Comparison of ENCODE assay signal across 18 cellular contexts in the genomic region with DNA sequence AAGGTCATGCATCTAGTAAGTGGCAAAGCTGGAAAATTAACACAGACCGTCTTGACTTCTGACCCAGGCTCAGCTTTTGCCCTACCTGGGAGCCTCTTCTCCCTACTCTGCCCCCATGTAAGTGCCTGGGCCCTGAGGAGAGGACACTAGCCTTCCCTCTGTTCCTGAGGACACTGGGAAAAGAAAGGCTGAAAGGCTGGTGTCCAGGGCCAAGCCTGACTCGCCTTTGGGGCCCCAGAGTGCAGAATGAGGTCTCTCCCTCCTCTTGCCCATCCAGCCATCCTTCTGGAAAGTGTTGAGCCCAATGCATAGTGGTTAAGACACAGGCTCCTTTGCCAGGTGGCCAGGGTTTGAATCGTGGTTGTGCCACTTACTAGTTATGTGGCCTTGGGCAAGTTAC.
DNase-seq lines count a peak whose midpoint lies in the region; ATAC-seq and TF ChIP-seq lines count a peak whose summit lies in the region.
"Had no signal": no experiment of that assay in that cellular context is flagged by ENCODE, and none has a peak within 500 bp of the region (broad histone marks: within the 10 kb centered on the region; RNA-seq: fewer than 3 reads in every experiment).

No MANE protein-coding gene starts in this region.

- no peaks in the 10 kb centered on the region for H3K9me3 Mint-ChIP-seq in natural killer cell treated with Interleukin-12 subunit alpha and Interleukin-12 subunit beta and Interleukin-15 and Interleukin-18, amount 100 ng/mL, for 72 hours
- H3K9me3 Mint-ChIP-seq in natural killer cell: no peaks in the 10 kb centered on the region
- H3K9me3 Mint-ChIP-seq: CD4-positive, alpha-beta memory T cell; HFFc6 had no signal

- no peak overlapping the region for H3K4me3 ChIP-seq in suprapubic skin
- H3K4me3 ChIP-seq: A549, HAP-1 had no signal

- H3K27me3 ChIP-seq in suprapubic skin: no peaks in the 10 kb centered on the region

- H3K36me3 Mint-ChIP-seq in natural killer cell treated with Interleukin-12 subunit alpha and Interleukin-12 subunit beta and Interleukin-15 and Interleukin-18, amount 100 ng/mL, for 72 hours: no peaks in the 10 kb centered on the region
- H3K36me3 Mint-ChIP-seq in natural killer cell: no peaks in the 10 kb centered on the region
- H3K36me3 Mint-ChIP-seq: CD4-positive, alpha-beta memory T cell had no signal

- H3K27ac ChIP-seq in suprapubic skin: no peak overlapping the region
- H3K27ac ChIP-seq: A549 had no signal

- no peak for TF ChIP-seq POLR2A in suprapubic skin (IDR thresholded peaks at IDR 0.05)

- TF ChIP-seq CTCF in natural killer cell (IDR thresholded peaks at IDR 0.05) (no peak), suprapubic skin (IDR thresholded peaks at IDR 0.05) (no peak), GM20000 (IDR thresholded peaks at IDR 0.05; ENCODE audit: extremely low read depth, missing control alignments) (no peak)

- ATAC-seq in natural killer cell treated with Interleukin-12 subunit alpha and Interleukin-12 subunit beta and Interleukin-15 and Interleukin-18, amount 100 ng/mL, for 72 hours: no peak
- ATAC-seq in natural killer cell (no peak), sciatic nerve (no peak)
- ATAC-seq: A549 had no signal

- H3K4me3 Mint-ChIP-seq in natural killer cell treated with Interleukin-12 subunit alpha and Interleukin-12 subunit beta and Interleukin-15 and Interleukin-18, amount 100 ng/mL, for 72 hours: no peak overlapping the region
- no peak overlapping the region for H3K4me3 Mint-ChIP-seq in natural killer cell
- H3K4me3 Mint-ChIP-seq: CD4-positive, alpha-beta memory T cell; HFFc6 had no signal

- no peaks in the 10 kb centered on the region for H3K9me3 ChIP-seq in suprapubic skin
- H3K9me3 ChIP-seq: A549, HAP-1 had no signal

- no peaks in the 10 kb centered on the region for H3K4me1 ChIP-seq in suprapubic skin
- H3K4me1 ChIP-seq: HAP-1 had no signal

- DNase-seq in natural killer cell treated with Interleukin-12 subunit alpha and Interleukin-12 subunit beta and Interleukin-15 and Interleukin-18, amount 100 ng/mL, for 72 hours (ENCODE audit: low spot score): peak; percentile 38
- no peak for DNase-seq in natural killer cell
- peak; percentile 12 for DNase-seq in sciatic nerve (ENCODE audit: low spot score)
- DNase-seq in suprapubic skin (ENCODE audit: low spot score in 2 of 2): peak; percentile 7 to 28
- no peak for DNase-seq in globus pallidus (ENCODE audit: low spot score)
- no peak for DNase-seq in GM20000 (ENCODE audit: low spot score)
- DNase-seq: 8988T; ACHN; C1 segment of cervical spinal cord; Calu3; CD4-positive, alpha-beta memory T cell; COR-L47; DMS79 treated with DMSO at 0.1 percent for 48 hours; GF-D8; GOT3; HFFc6 had no signal

- H3K27ac Mint-ChIP-seq in natural killer cell treated with Interleukin-12 subunit alpha and Interleukin-12 subunit beta and Interleukin-15 and Interleukin-18, amount 100 ng/mL, for 72 hours: no peak overlapping the region
- no peak overlapping the region for H3K27ac Mint-ChIP-seq in natural killer cell
- H3K27ac Mint-ChIP-seq: CD4-positive, alpha-beta memory T cell; HFFc6 had no signal

- no peaks in the 10 kb centered on the region for H3K27me3 Mint-ChIP-seq in natural killer cell treated with Interleukin-12 subunit alpha and Interleukin-12 subunit beta and Interleukin-15 and Interleukin-18, amount 100 ng/mL, for 72 hours
- H3K27me3 Mint-ChIP-seq in natural killer cell (ENCODE audit: low read depth in 2 of 2): no peaks in the 10 kb centered on the region
- H3K27me3 Mint-ChIP-seq: CD4-positive, alpha-beta memory T cell had no signal

- H3K4me1 Mint-ChIP-seq in natural killer cell treated with Interleukin-12 subunit alpha and Interleukin-12 subunit beta and Interleukin-15 and Interleukin-18, amount 100 ng/mL, for 72 hours (ENCODE audit: low read depth in 2 of 2): no peaks in the 10 kb centered on the region
- H3K4me1 Mint-ChIP-seq in natural killer cell: no peaks in the 10 kb centered on the region
- H3K4me1 Mint-ChIP-seq: CD4-positive, alpha-beta memory T cell had no signal

- TF ChIP-seq EP300 in suprapubic skin (IDR thresholded peaks at IDR 0.05): no peak

- intact Hi-C loops in natural killer cell (cut with micrococcal nuclease): no loop called here
- intact Hi-C loops in sciatic nerve (cut with DNase I): no loop called here

- 57% methylated on average over 3 of the region's 3 CpGs for WGBS in suprapubic skin

- no peaks in the 10 kb centered on the region for H3K36me3 ChIP-seq in suprapubic skin
- H3K36me3 ChIP-seq: HAP-1 had no signal

Comparison
In these comparisons a context has a peak if more than half of its experiments do, and no peak if none do; other contexts are left out.
1. DNase-seq: peak in natural killer cell treated with Interleukin-12 subunit alpha and Interleukin-12 subunit beta and Interleukin-15 and Interleukin-18, amount 100 ng/mL, for 72 hours (single experiment), sciatic nerve (single experiment) and suprapubic skin (2 of 2); none in natural killer cell (single experiment), globus pallidus (single experiment) and GM20000 (single experiment).